Comparison of ENCODE assay signal across 8 cellular contexts in genomic region chr5:71447218-71447808, GRCh38. TPM values are rescaled to one million over a fixed set of nuclear protein-coding genes. Genes with fewer than 3 reads are reported as not detected.
A peak's percentile ranks its signal among the peaks of the same experiment; 100 is the strongest.
DNase-seq lines count a peak whose midpoint lies in the region; ATAC-seq and FAIRE-seq lines count a peak whose summit lies in the region.
"Not testable (repeated sequence)": the region's sequence is repeated elsewhere in the genome, so short reads cannot be mapped to it uniquely, and the experiment has no call there.

No MANE protein-coding gene starts in this region.

- H3K4me1 Mint-ChIP-seq in activated naive CD8-positive, alpha-beta T cell treated with anti-CD3 and anti-CD28 coated beads for 36 hours: peaks cover 10% of the 10 kb centered on the region

- H3K27me3 Mint-ChIP-seq in activated naive CD8-positive, alpha-beta T cell treated with anti-CD3 and anti-CD28 coated beads for 36 hours: peaks cover 47% of the 10 kb centered on the region

- ATAC-seq in GM18517 (IDR thresholded peaks at IDR 0.05; ENCODE audit: unreplicated experiment): peak; percentile 73
- peak; percentile 81 for ATAC-seq in HG02938 (IDR thresholded peaks at IDR 0.05; ENCODE audit: unreplicated experiment)
- ATAC-seq in Right ventricle myocardium superior (ENCODE audit: poor library complexity): peak; percentile 97

- H3K27ac Mint-ChIP-seq in activated naive CD8-positive, alpha-beta T cell treated with anti-CD3 and anti-CD28 coated beads for 36 hours: not testable (repeated sequence)

- peak; percentile 75 for FAIRE-seq in A204.1 (lab: Jason Lieb, UNC)

- peak; percentile 44 for DNase-seq in NCI-H1694 treated with DMSO at 0.1 percent for 48 hours (lab: John Stamatoyannopoulos, UW)
- DNase-seq in T-helper 1 cell: peak in 3 of 5 donors; percentile 18 to 27 (median 24)
- DNase-seq in activated naive CD8-positive, alpha-beta T cell treated with anti-CD3 and anti-CD28 coated beads for 36 hours: peak; percentile 42
- DNase-seq in Right ventricle myocardium superior: peak; percentile 52
- DNase-seq in putamen (ENCODE audit: low spot score): peak; percentile 49

- not testable (repeated sequence) for H3K9me3 Mint-ChIP-seq in activated naive CD8-positive, alpha-beta T cell treated with anti-CD3 and anti-CD28 coated beads for 36 hours

- H3K4me3 Mint-ChIP-seq in activated naive CD8-positive, alpha-beta T cell treated with anti-CD3 and anti-CD28 coated beads for 36 hours: not testable (repeated sequence)

- intact Hi-C loops in Right ventricle myocardium superior (cut with DNase I): not testable (repeated sequence)

- not testable (repeated sequence) for H3K36me3 Mint-ChIP-seq in activated naive CD8-positive, alpha-beta T cell treated with anti-CD3 and anti-CD28 coated beads for 36 hours

RNA-seq across cellular contexts. Expression of gene BDP1, which starts 8.1 kb away (rescaled TPM):
- 10 to 100 TPM; 26.7 to 28.1 TPM for total RNA-seq in activated naive CD8-positive, alpha-beta T cell treated with anti-CD3 and anti-CD28 coated beads for 36 hours
- 12.8 TPM for total RNA-seq in Right ventricle myocardium superior

Comparison
In these comparisons a context has a peak if more than half of its experiments do, and no peak if none do; other contexts are left out.
1. Peak in every context shown above with its lines: DNase-seq and ATAC-seq.